32 cellular contexts compared by ENCODE assay signal in genomic region chr2:43738257-43738656, GRCh38.
"Had no signal": no experiment of that assay in that cellular context is flagged by ENCODE, and none has a peak within 500 bp of the region (broad histone marks: within the 10 kb centered on the region; RNA-seq: fewer than 3 reads in every experiment).

No MANE protein-coding gene starts in this region.

- H3K9me3 ChIP-seq: Peyer's patch had no signal

- H3K9me3 Mint-ChIP-seq: activated CD4-positive, alpha-beta memory T cell treated with anti-CD3 and anti-CD28 coated beads, Interleukin-2, amount 10 ng/mL, durations not matched to agents 7 days and 5 days; activated naive CD4-positive, alpha-beta T cell treated with anti-CD3 and anti-CD28 coated beads, Interleukin-2, amount 10 ng/mL, durations not matched to agents 7 days and 5 days; activated naive CD8-positive, alpha-beta T cell treated with anti-CD3 and anti-CD28 coated beads, Interleukin-2, amount 50 U/mL, for 24 hours; central memory CD8-positive, alpha-beta T cell had no signal

- H3K4me3 ChIP-seq: cardiac muscle cell, Peyer's patch had no signal

- H3K36me3 ChIP-seq: cardiac muscle cell, Peyer's patch, WERI-Rb-1 had no signal

- H3K4me1 Mint-ChIP-seq: activated CD4-positive, alpha-beta memory T cell treated with anti-CD3 and anti-CD28 coated beads, Interleukin-2, amount 10 ng/mL, durations not matched to agents 7 days and 5 days; activated CD8-positive, alpha-beta memory T cell treated with anti-CD3 and anti-CD28 coated beads, Interleukin-2, amount 10 ng/mL, durations not matched to agents 7 days and 5 days; activated naive CD4-positive, alpha-beta T cell treated with anti-CD3 and anti-CD28 coated beads, Interleukin-2, amount 10 ng/mL, durations not matched to agents 7 days and 5 days; activated naive CD8-positive, alpha-beta T cell treated with anti-CD3 and anti-CD28 coated beads, Interleukin-2, amount 50 U/mL, for 24 hours; central memory CD8-positive, alpha-beta T cell had no signal

- H3K27ac ChIP-seq: cardiac muscle cell, KMS-11, Peyer's patch, WERI-Rb-1 had no signal

- H3K4me2 ChIP-seq: KMS-11 had no signal

- H3K4me1 ChIP-seq: Peyer's patch had no signal

- DNase-seq: activated CD4-positive, alpha-beta memory T cell treated with anti-CD3 and anti-CD28 coated beads, Interleukin-2, amount 10 ng/mL, durations not matched to agents 7 days and 5 days; activated CD4-positive, alpha-beta T cell treated with anti-CD3 and anti-CD28 coated beads for 1 hour; activated CD4-positive, alpha-beta T cell treated with anti-CD3 and anti-CD28 coated beads for 48 hours; activated CD4-positive, CD25-positive, alpha-beta regulatory T cell; activated CD8-positive, alpha-beta memory T cell treated with anti-CD3 and anti-CD28 coated beads for 24 hours; activated CD8-positive, alpha-beta memory T cell treated with anti-CD3 and anti-CD28 coated beads, Interleukin-2, amount 10 ng/mL, durations not matched to agents 7 days and 5 days; activated CD8-positive, alpha-beta memory T cell treated with anti-CD3 and anti-CD28 coated beads, Interleukin-2, amount 50 U/mL, for 48 hours; activated effector memory CD4-positive, alpha-beta T cell treated with Interleukin-2 at 50 U/mL for 16 hours; activated naive CD4-positive, alpha-beta T cell treated with anti-CD3 and anti-CD28 coated beads, Interleukin-2, amount 10 ng/mL, durations not matched to agents 7 days and 5 days; activated naive CD8-positive, alpha-beta T cell treated with anti-CD3 and anti-CD28 coated beads, Interleukin-2, amount 50 U/mL, for 24 hours; activated T-cell treated with anti-CD3 and anti-CD28 coated beads, Interleukin-2, amount 50 U/mL, for 48 hours; anterior cingulate cortex; MM.1S; MV-4-11; NCI-H1092; NCI-H1436 treated with DMSO at 0.1 percent for 48 hours; NCI-H1694 treated with DMSO at 0.1 percent for 48 hours; NCI-H2029; NCI-H345; NCI-H526; NCI-H748 treated with DMSO at 0.1 percent for 48 hours; NK-92 treated with Interleukin-12 subunit alpha and Interleukin-12 subunit beta, amount 100 ng/mL, for 24 hours; PC-3; Peyer's patch; RPMI8226; SIG-M5; T1000; WERI-Rb-1 had no signal

- H3K27ac Mint-ChIP-seq: activated CD4-positive, alpha-beta memory T cell treated with anti-CD3 and anti-CD28 coated beads, Interleukin-2, amount 10 ng/mL, durations not matched to agents 7 days and 5 days; activated CD8-positive, alpha-beta memory T cell treated with anti-CD3 and anti-CD28 coated beads, Interleukin-2, amount 10 ng/mL, durations not matched to agents 7 days and 5 days; activated naive CD4-positive, alpha-beta T cell treated with anti-CD3 and anti-CD28 coated beads, Interleukin-2, amount 10 ng/mL, durations not matched to agents 7 days and 5 days; activated naive CD8-positive, alpha-beta T cell; activated naive CD8-positive, alpha-beta T cell treated with anti-CD3 and anti-CD28 coated beads, Interleukin-2, amount 50 U/mL, for 24 hours had no signal

- H3K27me3 ChIP-seq: cardiac muscle cell, Peyer's patch had no signal

- H3K9ac ChIP-seq: KMS-11 had no signal

- H3K4me3 Mint-ChIP-seq: activated CD4-positive, alpha-beta memory T cell treated with anti-CD3 and anti-CD28 coated beads, Interleukin-2, amount 10 ng/mL, durations not matched to agents 7 days and 5 days; activated CD8-positive, alpha-beta memory T cell treated with anti-CD3 and anti-CD28 coated beads, Interleukin-2, amount 10 ng/mL, durations not matched to agents 7 days and 5 days; activated naive CD4-positive, alpha-beta T cell treated with anti-CD3 and anti-CD28 coated beads, Interleukin-2, amount 10 ng/mL, durations not matched to agents 7 days and 5 days; activated naive CD8-positive, alpha-beta T cell; activated naive CD8-positive, alpha-beta T cell treated with anti-CD3 and anti-CD28 coated beads, Interleukin-2, amount 50 U/mL, for 24 hours; central memory CD8-positive, alpha-beta T cell had no signal

- H3K36me3 Mint-ChIP-seq: activated CD8-positive, alpha-beta memory T cell treated with anti-CD3 and anti-CD28 coated beads, Interleukin-2, amount 10 ng/mL, durations not matched to agents 7 days and 5 days; activated naive CD4-positive, alpha-beta T cell treated with anti-CD3 and anti-CD28 coated beads, Interleukin-2, amount 10 ng/mL, durations not matched to agents 7 days and 5 days; activated naive CD8-positive, alpha-beta T cell had no signal

- ATAC-seq: activated CD8-positive, alpha-beta memory T cell treated with anti-CD3 and anti-CD28 coated beads, Interleukin-2, amount 10 ng/mL, durations not matched to agents 7 days and 5 days; activated naive CD8-positive, alpha-beta T cell treated with anti-CD3 and anti-CD28 coated beads, Interleukin-2, amount 50 U/mL, for 24 hours; PC-3 had no signal
